9 cellular contexts compared by ENCODE assay signal in the genomic region with DNA sequence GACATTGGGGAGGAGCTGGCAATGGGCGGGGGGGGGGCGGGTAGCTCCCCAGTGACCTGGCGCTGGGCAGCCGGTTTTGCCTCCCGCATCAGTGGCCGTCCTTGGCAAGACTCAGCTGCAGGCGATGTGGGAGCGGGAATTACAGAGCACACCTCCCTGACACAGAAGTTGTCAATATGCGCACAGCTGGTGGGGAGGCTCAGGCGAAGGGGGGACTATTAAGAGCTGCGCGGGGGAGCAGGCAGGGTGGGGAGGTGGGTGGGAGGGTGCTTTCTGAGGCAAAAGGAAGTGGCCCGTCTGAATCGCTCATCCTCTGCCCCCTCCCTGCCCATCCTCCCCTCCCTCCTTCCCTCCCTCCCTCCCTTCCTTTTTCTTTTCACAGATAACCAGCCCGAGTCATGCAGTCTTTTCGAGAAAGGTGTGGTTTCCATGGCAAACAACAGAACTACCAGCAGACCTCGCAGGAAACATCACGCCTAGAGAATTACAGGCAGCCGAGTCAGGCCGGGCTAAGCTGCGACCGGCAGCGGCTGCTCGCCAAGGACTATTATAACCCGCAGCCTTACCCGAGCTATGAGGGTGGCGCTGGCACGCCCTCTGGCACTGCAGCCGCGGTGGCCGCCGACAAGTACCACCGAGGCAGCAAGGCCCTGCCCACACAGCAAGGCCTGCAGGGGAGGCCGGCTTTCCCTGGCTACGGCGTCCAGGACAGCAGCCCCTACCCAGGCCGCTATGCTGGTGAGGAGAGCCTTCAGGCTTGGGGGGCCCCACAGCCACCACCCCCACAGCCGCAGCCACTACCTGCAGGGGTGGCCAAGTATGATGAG. TPM values are rescaled to one million over a fixed set of nuclear protein-coding genes. Genes with fewer than 3 reads are reported as not detected.
DNase-seq lines count a peak whose midpoint lies in the region; ATAC-seq and TF ChIP-seq lines count a peak whose summit lies in the region.
"Had no signal": no experiment of that assay in that cellular context is flagged by ENCODE, and none has a peak within 500 bp of the region (broad histone marks: within the 10 kb centered on the region; RNA-seq: fewer than 3 reads in every experiment).

No MANE protein-coding gene starts in this region.

- H3K4me3 ChIP-seq in SK-N-SH (ENCODE audit: low read depth in 2 of 2, low read length in 1 of 2): no peak overlapping the region

- H3K4me2 ChIP-seq in SK-N-SH: no peak overlapping the region

- H4K20me1 ChIP-seq in SK-N-SH (ENCODE audit: insufficient read depth): peaks cover 66% of the 10 kb centered on the region

- TF ChIP-seq EP300 in SK-N-SH (IDR thresholded peaks at IDR 0.05; ENCODE audit: borderline replicate concordance in 1 of 2, low read depth in 1 of 2, low read length in 1 of 2): no peak

- CTCF ChIA-PET in SK-N-SH (lab: Yijun Ruan, JAX): interaction anchor here (0.8 to 4.2 kb wide), 9 partner anchors 8 to 127 kb away, joined by 3 to 25 read pairs (median 4); partner anchors contain the start of gene SREBF1

- H3K27me3 ChIP-seq in SK-N-SH (ENCODE audit: insufficient read depth): no peaks in the 10 kb centered on the region

- H3K27ac ChIP-seq in SK-N-SH (ENCODE audit: low read depth in 2 of 2, low read length in 1 of 2): peak overlapping the region in 1 of 2 experiments; percentile 96; a peak in 2 of 4 replicates
- H3K27ac ChIP-seq: HL-60 had no signal

- 60% methylated on average over 28 of the region's 38 CpGs for WGBS in SK-N-SH (ENCODE audit: low lambda C conversion rate)

- DNase-seq in SK-N-SH (peak; percentile 84), astrocyte of the hippocampus (ENCODE audit: low read depth, low spot score) (peak; percentile 91), left kidney (ENCODE audit: low read depth, low spot score) (peak; percentile 85), SKM-1 (lab: John Stamatoyannopoulos, UW; ENCODE audit: unreplicated experiment) (no peak)
- DNase-seq in stimulated activated naive CD8-positive, alpha-beta T cell treated with anti-CD3 and anti-CD28 coated beads, Interleukin-15, Interleukin-2, amounts not matched to agents 100 U/mL and 50 U/mL, for 24 hours: peak; percentile 53

- H3K36me3 ChIP-seq in SK-N-SH (replicated peaks in 1 of 2; ENCODE audit: control insufficient read depth in 1 of 2, insufficient read depth in 2 of 2, low read length in 1 of 2): peaks cover 0 to 42% of the 10 kb centered on the region in 2 experiments

- H3K79me2 ChIP-seq in SK-N-SH (ENCODE audit: insufficient read depth): peaks cover 9% of the 10 kb centered on the region

- TF ChIP-seq RAD21 in SK-N-SH (IDR thresholded peaks at IDR 0.05; ENCODE audit: low read length): peak; percentile 3; the same call in 1 of the 2 replicates

- no peaks in the 10 kb centered on the region for H3K9me3 ChIP-seq in SK-N-SH

- ATAC-seq in GM18861 (IDR thresholded peaks at IDR 0.05; ENCODE audit: unreplicated experiment): peak; percentile 59
- ATAC-seq in stimulated activated naive CD8-positive, alpha-beta T cell treated with anti-CD3 and anti-CD28 coated beads, Interleukin-15, Interleukin-2, amounts not matched to agents 100 U/mL and 50 U/mL, for 24 hours: peak; percentile 77
- no peak for ATAC-seq in HG03097 (IDR thresholded peaks at IDR 0.05; ENCODE audit: low FRiP score, unreplicated experiment)
- no peak for ATAC-seq in HG03039 (IDR thresholded peaks at IDR 0.05; ENCODE audit: unreplicated experiment)

- no peaks in the 10 kb centered on the region for H3K9me2 ChIP-seq in SK-N-SH

- H3K9ac ChIP-seq in SK-N-SH: no peak overlapping the region

- POLR2A ChIA-PET in SK-N-SH (lab: Yijun Ruan, JAX): interaction anchor here (0.5 to 1.2 kb wide), 7 partner anchors 9 to 110 kb away, joined by 3 to 5 read pairs (median 3); partner anchors contain the start of gene SREBF1

- no peak overlapping the region for H2AFZ ChIP-seq in SK-N-SH (ENCODE audit: low read depth)

- peaks cover 33 to 78% of the 10 kb centered on the region in 2 experiments; a peak in 3 of 4 replicates for H3K4me1 ChIP-seq in SK-N-SH (ENCODE audit: control insufficient read depth in 1 of 2, insufficient read depth in 2 of 2, low read depth in 1 of 2, low read length in 1 of 2)

- no peaks in the 10 kb centered on the region for H3F3A ChIP-seq in SK-N-SH (replicated peaks; ENCODE audit: insufficient read depth)

- no peak for TF ChIP-seq CTCF in SK-N-SH (IDR thresholded peaks at IDR 0.05)

TF ChIP-seq in SK-N-SH, 30 proteins besides CTCF, POLR2A, EP300 and RAD21:
- TF ChIP-seq IRF3 (IDR thresholded peaks at IDR 0.05; ENCODE audit: low read depth, low read length) (no peak), RFX5 (IDR thresholded peaks at IDR 0.05; ENCODE audit: low read length) (no peak), MAX (IDR thresholded peaks at IDR 0.05; ENCODE audit: low read depth) (no peak), YY1 (IDR thresholded peaks at IDR 0.05; ENCODE audit: low read depth) (no peak), SIN3A (IDR thresholded peaks at IDR 0.05; ENCODE audit: borderline replicate concordance, low read depth, low read length) (no peak), FOSL2 (IDR thresholded peaks at IDR 0.05; ENCODE audit: borderline replicate concordance, low read depth) (no peak), CHD2 (IDR thresholded peaks at IDR 0.05; ENCODE audit: low read length, partially characterized antibody) (no peak), RCOR1 (IDR thresholded peaks at IDR 0.05; ENCODE audit: low read length) (no peak)
- TF ChIP-seq, protein P1, sequence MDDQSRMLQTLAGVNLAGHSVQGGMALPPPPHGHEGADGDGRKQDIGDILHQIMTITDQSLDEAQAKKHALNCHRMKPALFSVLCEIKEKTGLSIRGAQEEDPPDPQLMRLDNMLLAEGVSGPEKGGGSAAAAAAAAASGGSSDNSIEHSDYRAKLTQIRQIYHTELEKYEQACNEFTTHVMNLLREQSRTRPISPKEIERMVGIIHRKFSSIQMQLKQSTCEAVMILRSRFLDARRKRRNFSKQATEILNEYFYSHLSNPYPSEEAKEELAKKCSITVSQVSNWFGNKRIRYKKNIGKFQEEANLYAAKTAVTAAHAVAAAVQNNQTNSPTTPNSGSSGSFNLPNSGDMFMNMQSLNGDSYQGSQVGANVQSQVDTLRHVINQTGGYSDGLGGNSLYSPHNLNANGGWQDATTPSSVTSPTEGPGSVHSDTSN (IDR thresholded peaks at IDR 0.05): no peak

RNA-seq across cellular contexts. Expression of gene SREBF1, which starts 44.0 kb away (rescaled TPM):
- polyA plus RNA-seq in SK-N-SH (2012; rRNA removed): 15.9 and 20.4 TPM in 2 replicates
- 5.3 and 8.6 TPM in 2 replicates for polyA plus RNA-seq in SK-N-SH (2012; cell fraction: cytosol; rRNA removed)
- 92.2 and 140 TPM in 2 replicates for polyA plus RNA-seq in SK-N-SH (2012; cell fraction: nucleus; rRNA removed)

Comparison
In these comparisons a context has a peak if more than half of its experiments do, and no peak if none do; other contexts are left out.
1. ATAC-seq: peak in GM18861 (single experiment) and stimulated activated naive CD8-positive, alpha-beta T cell treated with anti-CD3 and anti-CD28 coated beads, Interleukin-15, Interleukin-2, amounts not matched to agents 100 U/mL and 50 U/mL, for 24 hours (single experiment); none in HG03097 (single experiment) and HG03039 (single experiment).